ENCODE assay signal across 17 cellular contexts in the genomic region with DNA sequence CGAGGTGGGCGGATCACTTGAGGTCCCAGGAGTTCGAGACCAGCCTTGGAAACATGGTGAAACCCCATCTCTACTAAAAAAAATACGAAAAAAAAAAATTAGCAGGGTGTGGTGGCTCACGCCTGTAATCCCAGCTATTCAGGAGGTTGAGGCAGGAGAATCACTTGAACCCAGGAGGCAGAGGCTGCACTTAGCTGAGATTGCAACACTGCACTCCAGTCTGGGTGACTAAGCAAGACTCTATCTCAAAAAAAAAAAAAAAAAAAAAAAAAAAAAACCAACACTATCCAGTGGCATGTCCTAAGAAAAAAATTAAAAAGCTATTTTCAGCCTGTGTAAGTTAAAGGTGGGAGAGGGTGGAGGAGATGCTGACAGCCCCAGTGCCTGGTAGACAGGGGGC. TPM values are rescaled to one million over a fixed set of nuclear protein-coding genes. Genes with fewer than 3 reads are reported as not detected.
DNase-seq lines count a peak whose midpoint lies in the region; ATAC-seq and TF ChIP-seq lines count a peak whose summit lies in the region.
"Had no signal": no experiment of that assay in that cellular context is flagged by ENCODE, and none has a peak within 500 bp of the region (broad histone marks: within the 10 kb centered on the region; RNA-seq: fewer than 3 reads in every experiment).

No MANE protein-coding gene starts in this region.

- 88% methylated on average over 5 of the region's 5 CpGs for WGBS in mesenchymal stem cell

- ATAC-seq in HG02798 (IDR thresholded peaks at IDR 0.05; ENCODE audit: poor library complexity, unreplicated experiment) (no peak), HG02759 (IDR thresholded peaks at IDR 0.05; ENCODE audit: unreplicated experiment) (no peak)
- ATAC-seq: GM23338 had no signal

- no peak overlapping the region for H4K91ac ChIP-seq in mesenchymal stem cell (ENCODE audit: low read length)

- H2AFZ ChIP-seq in mesenchymal stem cell (ENCODE audit: low read depth, low read length), result no peak overlapping the region
- H2AFZ ChIP-seq: GM23338 had no signal

- H3K14ac ChIP-seq in mesenchymal stem cell (ENCODE audit: low read length in 2 of 2), result no peak overlapping the region

- no peak overlapping the region for H3K4ac ChIP-seq in mesenchymal stem cell (ENCODE audit: low read depth in 1 of 2, low read length in 2 of 2)

- H3K4me3 ChIP-seq in NB4 (ENCODE audit: low read depth, low read length) (no peak overlapping the region), epithelial cell of esophagus (ENCODE audit: low read length) (no peak overlapping the region), mesenchymal stem cell (ENCODE audit: insufficient read depth in 1 of 2, low read depth in 1 of 2, low read length in 2 of 2) (no peak overlapping the region), vagina (no peak overlapping the region), left ventricle myocardium inferior (no peak overlapping the region)
- H3K4me3 ChIP-seq: BLaER1, GM23338, MG63 had no signal

- no peak overlapping the region for H2BK120ac ChIP-seq in mesenchymal stem cell (ENCODE audit: low read depth, low read length)

- no peaks in the 10 kb centered on the region for H3K9me3 ChIP-seq in mesenchymal stem cell (ENCODE audit: control insufficient read depth, low read length)
- no peaks in the 10 kb centered on the region for H3K9me3 ChIP-seq in vagina
- H3K9me3 ChIP-seq in left ventricle myocardium inferior (replicated peaks), result no peaks in the 10 kb centered on the region
- H3K9me3 ChIP-seq: BLaER1, MG63 had no signal

- intact Hi-C loops in vagina (cut with DNase I) (no loop called here), left ventricle myocardium inferior (cut with micrococcal nuclease) (no loop called here)

- H4K8ac ChIP-seq in mesenchymal stem cell (ENCODE audit: low read length), result no peak overlapping the region

- H2BK12ac ChIP-seq in mesenchymal stem cell (ENCODE audit: low read length in 2 of 2), result no peak overlapping the region

- H3K27me3 ChIP-seq in mesenchymal stem cell (ENCODE audit: control insufficient read depth in 1 of 2, insufficient read depth in 1 of 2, low read length in 2 of 2) (peaks cover 0 to 12% of the 10 kb centered on the region in 2 experiments), vagina (no peaks in the 10 kb centered on the region), left ventricle myocardium inferior (ENCODE audit: low read depth) (no peaks in the 10 kb centered on the region)
- H3K27me3 ChIP-seq: BLaER1, MG63 had no signal

- H3K27ac ChIP-seq in mesenchymal stem cell (ENCODE audit: low read length, poor library complexity, severe bottlenecking) (no peak overlapping the region), vagina (no peak overlapping the region), left ventricle myocardium inferior (replicated peaks) (no peak overlapping the region)
- H3K27ac ChIP-seq: BLaER1, KMS-11 had no signal

- DNase-seq in ELR (ENCODE audit: low read depth) (peak; percentile 30), NB4 (ENCODE audit: low read depth) (peak; percentile 32), epithelial cell of esophagus (ENCODE audit: low read depth) (peak; percentile 38), mesenchymal stem cell (peak; percentile 12), vagina (ENCODE audit: extremely low spot score in 2 of 2) (no peak), left ventricle myocardium inferior (no peak)
- DNase-seq: MG63, NCI-H1417 treated with DMSO at 0.1 percent for 48 hours, NCI-H2029, NCI-H2171 treated with DMSO at 0.1 percent for 48 hours, NCI-H510A treated with DMSO at 0.1 percent for 48 hours, SIG-M5 had no signal

- no peak overlapping the region for H3K18ac ChIP-seq in mesenchymal stem cell (ENCODE audit: low read depth in 1 of 2, low read length in 2 of 2)

- no peak overlapping the region for H3K9ac ChIP-seq in mesenchymal stem cell (ENCODE audit: low read length)
- H3K9ac ChIP-seq: BLaER1, KMS-11 had no signal

- no peak overlapping the region for H2BK5ac ChIP-seq in mesenchymal stem cell (ENCODE audit: low read depth, low read length, poor library complexity, severe bottlenecking)

- H2AK5ac ChIP-seq in mesenchymal stem cell (ENCODE audit: low read length, severe bottlenecking), result no peak overlapping the region

- no peaks in the 10 kb centered on the region for H3K36me3 ChIP-seq in mesenchymal stem cell (ENCODE audit: control insufficient read depth in 1 of 2, insufficient read depth in 2 of 2, low read depth in 1 of 2, low read length in 2 of 2)
- H3K36me3 ChIP-seq in vagina, result no peaks in the 10 kb centered on the region
- H3K36me3 ChIP-seq in left ventricle myocardium inferior, result no peaks in the 10 kb centered on the region
- H3K36me3 ChIP-seq: BLaER1, MG63 had no signal

- TF ChIP-seq CTCF in NB4 (IDR thresholded peaks at IDR 0.05; ENCODE audit: low read depth, low read length) (no peak), epithelial cell of esophagus (IDR thresholded peaks at IDR 0.05; ENCODE audit: insufficient read depth, low read depth, low read length, missing control alignments) (no peak), vagina (IDR thresholded peaks at IDR 0.05) (no peak), left ventricle myocardium inferior (IDR thresholded peaks at IDR 0.05; ENCODE audit: borderline replicate concordance) (no peak)

- no peak overlapping the region for H3K4me2 ChIP-seq in mesenchymal stem cell (ENCODE audit: low read length, poor library complexity, severe bottlenecking)
- H3K4me2 ChIP-seq: BLaER1, GM23338, KMS-11 had no signal

- no peaks in the 10 kb centered on the region for H3K79me1 ChIP-seq in mesenchymal stem cell (replicated peaks; ENCODE audit: low read length, poor library complexity, severe bottlenecking)

- TF ChIP-seq POLR2A in NB4 (IDR thresholded peaks at IDR 0.05; ENCODE audit: extremely low read depth, insufficient read length), result no peak
- no peak for TF ChIP-seq POLR2A in vagina (IDR thresholded peaks at IDR 0.05)

- no peak overlapping the region for H3K23ac ChIP-seq in mesenchymal stem cell (ENCODE audit: low read length in 2 of 2)

- H3K4me1 ChIP-seq in mesenchymal stem cell (ENCODE audit: control insufficient read depth, insufficient read depth, low read depth, low read length) (no peaks in the 10 kb centered on the region), vagina (no peaks in the 10 kb centered on the region), left ventricle myocardium inferior (no peaks in the 10 kb centered on the region)
- H3K4me1 ChIP-seq: BLaER1 had no signal

- H2BK15ac ChIP-seq in mesenchymal stem cell (ENCODE audit: low read depth, poor library complexity, severe bottlenecking), result no peak overlapping the region

RNA-seq across cellular contexts. Expression of a gene that starts 32.2 kb away (rescaled TPM):
- polyA plus RNA-seq in mesenchymal stem cell (2013, experiment 1 of 2), result 3.1 TPM
- 2.7 TPM for polyA plus RNA-seq in mesenchymal stem cell (2013, experiment 2 of 2)
- total RNA-seq in vagina (29.0 TPM), left ventricle myocardium inferior (5.0 TPM)

Comparison
In these comparisons a context has a peak if more than half of its experiments do, and no peak if none do; other contexts are left out.
1. DNase-seq: peak in ELR (single experiment), NB4 (single experiment), epithelial cell of esophagus (single experiment) and mesenchymal stem cell (single experiment); none in vagina (0 of 2) and left ventricle myocardium inferior (single experiment).